ENCODE assay signal across 8 cellular contexts in genomic region chr1:3069491-3070303, GRCh38. TPM values are rescaled to one million over a fixed set of nuclear protein-coding genes. Genes with fewer than 3 reads are reported as not detected.
DNase-seq lines count a peak whose midpoint lies in the region; TF ChIP-seq lines count a peak whose summit lies in the region.
"Had no signal": no experiment of that assay in that cellular context is flagged by ENCODE, and none has a peak within 500 bp of the region (broad histone marks: within the 10 kb centered on the region; RNA-seq: fewer than 3 reads in every experiment).

No MANE protein-coding gene starts in this region.

- TF ChIP-seq POLR2A in transverse colon (IDR thresholded peaks at IDR 0.05): no peak

- no peak overlapping the region for H4K5ac ChIP-seq in mesendoderm (ENCODE audit: low read length)

- H2BK15ac ChIP-seq in mesendoderm (replicated peaks; ENCODE audit: low read depth): no peak overlapping the region

- peak overlapping the region; percentile 63 for H3K9ac ChIP-seq in endocrine pancreas (ENCODE audit: control insufficient read depth, insufficient read depth, low read length)
- H3K9ac ChIP-seq in mesendoderm (ENCODE audit: low read length): no peak overlapping the region

- H3K4me3 ChIP-seq in endocrine pancreas (ENCODE audit: control insufficient read depth, insufficient read depth, low read length) (no peak overlapping the region), mesendoderm (ENCODE audit: low read length) (no peak overlapping the region), transverse colon (peak overlapping the region; percentile 58 to 66 (median 66))

- H3K9me3 ChIP-seq in endocrine pancreas (ENCODE audit: control insufficient read depth, low read length): no peaks in the 10 kb centered on the region
- H3K9me3 ChIP-seq in transverse colon: no peaks in the 10 kb centered on the region

- no peak for TF ChIP-seq EP300 in transverse colon (IDR thresholded peaks at IDR 0.05; ENCODE audit: low read depth)

- no peak overlapping the region for H2BK120ac ChIP-seq in mesendoderm (ENCODE audit: low read depth, low read length)

- H3K23ac ChIP-seq in mesendoderm (ENCODE audit: low read length): no peak overlapping the region

- no peaks in the 10 kb centered on the region for H3K4me1 ChIP-seq in endocrine pancreas (ENCODE audit: control insufficient read depth, insufficient read depth, low read length)
- no peaks in the 10 kb centered on the region for H3K4me1 ChIP-seq in mesendoderm (ENCODE audit: control insufficient read depth, low read depth, low read length)
- peaks cover 14 to 31% (median 21%) of the 10 kb centered on the region in 4 donors for H3K4me1 ChIP-seq in transverse colon

- DNase-seq in GM03348 (ENCODE audit: low spot score): peak; percentile 85
- DNase-seq in NOMO-1 treated with DMSO at 0.1 percent for 48 hours (lab: John Stamatoyannopoulos, UW; ENCODE audit: unreplicated experiment): peak; percentile 32
- peak; percentile 67 for DNase-seq in mesendoderm
- DNase-seq in transverse colon: peak; percentile 22
- DNase-seq in effector CD8-positive, alpha-beta T cell (lab: John Stamatoyannopoulos, UW): no peak
- no peak for DNase-seq in NCI-H1417 treated with DMSO at 0.1 percent for 48 hours (lab: John Stamatoyannopoulos, UW)

- in situ Hi-C loops in transverse colon (cut with MboI; ENCODE audit: low pct_ligation_motif_present in 1 of 4, low pct_unique_long_range_greater_than_20kb in 1 of 4, low sequenced_read_pairs in 3 of 4): no loop called here

- no CpG with 5 or more reads among the region's 91 CpGs for WGBS in mesendoderm (ENCODE audit: extremely low coverage, insufficient coverage, low lambda C conversion rate)
- WGBS in transverse colon (ENCODE audit: low coverage in 1 of 2), 2 donors: 4% methylated on average over 5 of the region's 91 CpGs; no CpG with 5 or more reads in 1 of the 2 donors

- peak in 2 of 5 experiments; percentile 18 to 22 for TF ChIP-seq CTCF in transverse colon (IDR thresholded peaks at IDR 0.05)

- H3K56ac ChIP-seq in mesendoderm (ENCODE audit: low read length): no peak overlapping the region

- no peaks in the 10 kb centered on the region for H3K79me2 ChIP-seq in mesendoderm (ENCODE audit: control insufficient read depth, insufficient read depth, low read length)

- H3K18ac ChIP-seq in mesendoderm (ENCODE audit: low read length): no peak overlapping the region

- H3K4ac ChIP-seq in mesendoderm (ENCODE audit: low read depth, low read length): no peak overlapping the region

- no peaks in the 10 kb centered on the region for H3K27me3 ChIP-seq in endocrine pancreas (ENCODE audit: control insufficient read depth, insufficient read depth, low read length)
- peaks cover 81% of the 10 kb centered on the region for H3K27me3 ChIP-seq in mesendoderm (ENCODE audit: insufficient read depth, low read length, poor library complexity)
- peaks cover 94% of the 10 kb centered on the region for H3K27me3 ChIP-seq in transverse colon

- peak overlapping the region; percentile 34 for H3K4me2 ChIP-seq in mesendoderm (ENCODE audit: low read length)

- intact Hi-C loops in transverse colon (cut with DNase I; ENCODE audit: low total_unique reads): no loop called here

- H2BK5ac ChIP-seq in mesendoderm (ENCODE audit: low read length): no peak overlapping the region

- no peak overlapping the region for H4K8ac ChIP-seq in mesendoderm (ENCODE audit: low read depth, low read length)

- H2AK5ac ChIP-seq in mesendoderm (ENCODE audit: low read length): no peak overlapping the region

- no peaks in the 10 kb centered on the region for H3K36me3 ChIP-seq in endocrine pancreas (ENCODE audit: control insufficient read depth, insufficient read depth, low read length)
- no peaks in the 10 kb centered on the region for H3K36me3 ChIP-seq in mesendoderm (ENCODE audit: control insufficient read depth, insufficient read depth, low read length)
- no peaks in the 10 kb centered on the region for H3K36me3 ChIP-seq in transverse colon

- no peak overlapping the region for H3K27ac ChIP-seq in mesendoderm (ENCODE audit: low read depth, low read length)
- H3K27ac ChIP-seq in transverse colon: peak overlapping the region; percentile 14 to 69 (median 58)

- H3K79me1 ChIP-seq in mesendoderm (ENCODE audit: low read length): no peaks in the 10 kb centered on the region

RNA-seq across cellular contexts. Expression of gene PRDM16, which starts 0.7 kb away (rescaled TPM):
- polyA plus RNA-seq in mesendoderm (2013, experiment 1 of 2): 0.15 TPM
- polyA plus RNA-seq in mesendoderm (2013, experiment 2 of 2): 0.39 TPM
- under 1 TPM in 2 of 4 donors, not detected in 2; 0.41 to 0.95 TPM for total RNA-seq in transverse colon
- total RNA-seq: T-helper 2 cell treated with Interferon-gamma antibody and Interleukin-4, amounts not matched to agents 100 ng/mL and 5 ng/mL, for 36 hours had no signal

RNA-seq across cellular contexts. Expression of gene ACTRT2, which starts 48.4 kb away (rescaled TPM):
- polyA plus RNA-seq in mesendoderm (2013, experiment 1 of 2): not detected
- polyA plus RNA-seq in mesendoderm (2013, experiment 2 of 2): not detected
- not detected for total RNA-seq in transverse colon
- total RNA-seq: T-helper 2 cell treated with Interferon-gamma antibody and Interleukin-4, amounts not matched to agents 100 ng/mL and 5 ng/mL, for 36 hours had no signal

Comparison
In these comparisons a context has a peak if more than half of its experiments do, and no peak if none do; other contexts are left out.
1. DNase-seq: peak in GM03348 (single experiment), NOMO-1 treated with DMSO at 0.1 percent for 48 hours (single experiment), mesendoderm (single experiment) and transverse colon (single experiment); none in effector CD8-positive, alpha-beta T cell (single experiment) and NCI-H1417 treated with DMSO at 0.1 percent for 48 hours (single experiment).
2. H3K4me3 ChIP-seq: peak in transverse colon (4 of 4); none in endocrine pancreas (single experiment) and mesendoderm (single experiment).